ENCODE assay signal across 9 cellular contexts in the genomic region with DNA sequence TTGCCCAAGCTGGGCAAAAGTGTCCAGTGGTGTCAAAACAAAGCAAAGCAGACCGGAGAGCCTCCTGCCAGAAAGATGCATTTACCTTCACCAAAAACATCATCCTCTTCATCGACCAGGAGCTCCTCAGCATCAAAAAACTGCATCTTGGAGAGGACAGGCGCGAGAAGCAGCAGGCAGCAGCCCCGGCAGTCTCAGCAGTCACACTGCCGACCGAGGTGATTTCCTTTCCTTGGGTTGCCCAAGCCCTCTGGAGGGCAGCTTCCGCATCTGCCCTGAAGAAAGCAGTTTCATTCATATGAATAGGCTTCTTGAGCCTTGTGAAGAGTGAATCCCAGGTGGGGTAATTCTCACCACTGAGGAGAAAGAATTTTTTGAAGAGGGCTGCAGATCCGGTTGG. TPM values are rescaled to one million over a fixed set of nuclear protein-coding genes. Genes with fewer than 3 reads are reported as not detected.
A peak's percentile ranks its signal among the peaks of the same experiment; 100 is the strongest.
DNase-seq lines count a peak whose midpoint lies in the region; ATAC-seq, FAIRE-seq and TF ChIP-seq lines count a peak whose summit lies in the region.
"Had no signal": no experiment of that assay in that cellular context is flagged by ENCODE, and none has a peak within 500 bp of the region (broad histone marks: within the 10 kb centered on the region; RNA-seq: fewer than 3 reads in every experiment).

A gene with protein sequence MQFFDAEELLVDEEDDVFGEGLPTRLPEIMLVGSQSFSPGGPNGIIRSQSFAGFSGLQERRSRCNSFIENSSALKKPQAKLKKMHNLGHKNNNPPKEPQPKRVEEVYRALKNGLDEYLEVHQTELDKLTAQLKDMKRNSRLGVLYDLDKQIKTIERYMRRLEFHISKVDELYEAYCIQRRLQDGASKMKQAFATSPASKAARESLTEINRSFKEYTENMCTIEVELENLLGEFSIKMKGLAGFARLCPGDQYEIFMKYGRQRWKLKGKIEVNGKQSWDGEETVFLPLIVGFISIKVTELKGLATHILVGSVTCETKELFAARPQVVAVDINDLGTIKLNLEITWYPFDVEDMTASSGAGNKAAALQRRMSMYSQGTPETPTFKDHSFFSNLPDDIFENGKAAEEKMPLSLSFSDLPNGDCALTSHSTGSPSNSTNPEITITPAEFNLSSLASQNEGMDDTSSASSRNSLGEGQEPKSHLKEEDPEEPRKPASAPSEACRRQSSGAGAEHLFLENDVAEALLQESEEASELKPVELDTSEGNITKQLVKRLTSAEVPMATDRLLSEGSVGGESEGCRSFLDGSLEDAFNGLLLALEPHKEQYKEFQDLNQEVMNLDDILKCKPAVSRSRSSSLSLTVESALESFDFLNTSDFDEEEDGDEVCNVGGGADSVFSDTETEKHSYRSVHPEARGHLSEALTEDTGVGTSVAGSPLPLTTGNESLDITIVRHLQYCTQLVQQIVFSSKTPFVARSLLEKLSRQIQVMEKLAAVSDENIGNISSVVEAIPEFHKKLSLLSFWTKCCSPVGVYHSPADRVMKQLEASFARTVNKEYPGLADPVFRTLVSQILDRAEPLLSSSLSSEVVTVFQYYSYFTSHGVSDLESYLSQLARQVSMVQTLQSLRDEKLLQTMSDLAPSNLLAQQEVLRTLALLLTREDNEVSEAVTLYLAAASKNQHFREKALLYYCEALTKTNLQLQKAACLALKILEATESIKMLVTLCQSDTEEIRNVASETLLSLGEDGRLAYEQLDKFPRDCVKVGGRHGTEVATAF (minus strand): TSS at position 208 of the 400 bp plus-strand sequence. CDS start 62 bp downstream, at position 146.

- TF ChIP-seq CTCF in glutamatergic neuron (IDR thresholded peaks at IDR 0.05; ENCODE audit: partially characterized antibody, unreplicated experiment): no peak
- TF ChIP-seq CTCF in foreskin keratinocyte (conservative IDR thresholded peaks at IDR 0.05): no peak
- no peak for TF ChIP-seq CTCF in lower leg skin (IDR thresholded peaks at IDR 0.05)

- peaks cover 25 to 39% (median 36%) of the 10 kb centered on the region in 3 donors for H3K4me1 Mint-ChIP-seq in IgD-negative memory B cell
- H3K4me1 Mint-ChIP-seq in glutamatergic neuron (ENCODE audit: low read depth, unreplicated experiment): peaks cover 7% of the 10 kb centered on the region

- DNase-seq in glutamatergic neuron: peak; percentile 40
- peak; percentile 64 to 67 for DNase-seq in stimulated activated CD4-positive, alpha-beta T cell treated with anti-CD3 and anti-CD28 coated beads, Interleukin-2, amount 100 ng/mL, for 24 hours
- no peak for DNase-seq in HTR-8/SVneo (ENCODE audit: insufficient read length, low spot score)
- DNase-seq in foreskin keratinocyte: no peak
- DNase-seq in lower leg skin (ENCODE audit: low spot score in 2 of 2): no peak

- intact Hi-C loops in lower leg skin (cut with DNase I; ENCODE audit: low total_unique reads): no loop called here

- H3K27ac Mint-ChIP-seq in IgD-negative memory B cell (peak within 1 kb of the TSS; percentile 83 to 98 (median 96)), glutamatergic neuron (ENCODE audit: unreplicated experiment) (no peak within 1 kb of the TSS)

- no peak within 1 kb of the TSS for H3K27ac ChIP-seq in foreskin keratinocyte
- H3K27ac ChIP-seq: pancreas had no signal

- ATAC-seq in GM19324 (IDR thresholded peaks at IDR 0.05; ENCODE audit: low FRiP score, unreplicated experiment) (peak; percentile 34), foreskin keratinocyte (no peak)

- no peak for FAIRE-seq in HTR-8/SVneo (lab: Jason Lieb, UNC)
- FAIRE-seq: pancreas had no signal

- H3K9me3 Mint-ChIP-seq in IgD-negative memory B cell: peaks cover 0 to 2% (median 0%) of the 10 kb centered on the region in 3 donors
- peaks cover 4% of the 10 kb centered on the region for H3K9me3 Mint-ChIP-seq in glutamatergic neuron (ENCODE audit: unreplicated experiment)

- H3K27me3 ChIP-seq in foreskin keratinocyte: peaks cover 5% of the 10 kb centered on the region

- H3K4me3 ChIP-seq in lower leg skin (ENCODE audit: low read depth, poor library complexity, severe bottlenecking): no peak within 1 kb of the TSS
- H3K4me3 ChIP-seq: pancreas had no signal

- H3K36me3 Mint-ChIP-seq in IgD-negative memory B cell (peaks cover 20% of the 10 kb centered on the region), glutamatergic neuron (ENCODE audit: unreplicated experiment) (no peaks in the 10 kb centered on the region)

- CTCF ChIA-PET in activated CD8-positive, alpha-beta memory T cell treated with anti-CD3 and anti-CD28 coated beads for 36 hours (lab: Charles Lee): interaction anchor here (0.9 to 7.5 kb wide), 6 partner anchors 10 to 90 kb away, joined by 3 to 54 read pairs (median 6); no protein-coding TSS in a partner anchor

- WGBS in lower leg skin, 2 donors: 67 to 70% methylated on average over 9 of the region's 9 CpGs

- no peak for TF ChIP-seq POLR2A in lower leg skin (IDR thresholded peaks at IDR 0.05)

- peaks cover 3% of the 10 kb centered on the region for H3K27me3 Mint-ChIP-seq in IgD-negative memory B cell
- H3K27me3 Mint-ChIP-seq in glutamatergic neuron (ENCODE audit: unreplicated experiment): no peaks in the 10 kb centered on the region

- peaks cover 6% of the 10 kb centered on the region for H3K4me1 ChIP-seq in foreskin keratinocyte
- H3K4me1 ChIP-seq: pancreas had no signal

- H3K4me3 Mint-ChIP-seq in IgD-negative memory B cell (peak within 1 kb of the TSS; percentile 99 to 100 (median 99)), glutamatergic neuron (ENCODE audit: unreplicated experiment) (no peak within 1 kb of the TSS)

- POLR2A ChIA-PET in activated CD8-positive, alpha-beta memory T cell treated with anti-CD3 and anti-CD28 coated beads for 36 hours (lab: Charles Lee): interaction anchor here (0.6 to 2.3 kb wide), 6 partner anchors 8 to 56 kb away, joined by 4 to 9 read pairs (median 6); no protein-coding TSS in a partner anchor

RNA-seq across cellular contexts. Expression of the gene that starts here (rescaled TPM):
- polyA plus RNA-seq in IgD-negative memory B cell (561 TPM), foreskin keratinocyte (not detected in 2 replicates)
- 10 to 100 TPM; 21.0 to 23.5 TPM for total RNA-seq in activated CD8-positive, alpha-beta memory T cell treated with anti-CD3 and anti-CD28 coated beads for 36 hours
- total RNA-seq in glutamatergic neuron (ENCODE audit: unreplicated experiment) (82.2 TPM), foreskin keratinocyte (0.04 TPM in 1 of 2 replicates, not detected in the other), lower leg skin (10 to 100 TPM in 2 of 4 donors, 1 to 10 TPM in 2; 5.2 to 21.3 (median 8.6) TPM)

Comparison
In these comparisons a context has a peak if more than half of its experiments do, and no peak if none do; other contexts are left out.
1. RNA of the gene that starts here (polyA plus RNA-seq): 561 TPM in IgD-negative memory B cell (single experiment); not detected in foreskin keratinocyte; every median in the first group is over 100 times any median in the second.
2. DNase-seq: peak in glutamatergic neuron (single experiment) and stimulated activated CD4-positive, alpha-beta T cell treated with anti-CD3 and anti-CD28 coated beads, Interleukin-2, amount 100 ng/mL, for 24 hours (2 of 2); none in HTR-8/SVneo (single experiment), foreskin keratinocyte (0 of 2) and lower leg skin (0 of 2).